ENCODE assay signal across 8 cellular contexts in genomic region chr19:44051654-44052402, GRCh38. TPM values are rescaled to one million over a fixed set of nuclear protein-coding genes. Genes with fewer than 3 reads are reported as not detected.
A peak's percentile ranks its signal among the peaks of the same experiment; 100 is the strongest.
DNase-seq lines count a peak whose midpoint lies in the region; TF ChIP-seq lines count a peak whose summit lies in the region.

TSS of gene ZNF223 (plus strand) at chr19:44052036. CDS start at chr19:44055177, 3,141 bp downstream.

- peaks cover 16% of the 10 kb centered on the region; the same call in 1 of the 2 replicates for H3K27me3 ChIP-seq in ACC112 (ENCODE audit: insufficient read depth, low read length)
- peaks cover 12% of the 10 kb centered on the region for H3K27me3 ChIP-seq in adipocyte (replicated peaks; ENCODE audit: control insufficient read depth, insufficient read depth, low read length)
- peaks cover 29% of the 10 kb centered on the region for H3K27me3 ChIP-seq in neutrophil

- peaks cover 3% of the 10 kb centered on the region for H3K4me1 ChIP-seq in ACC112 (ENCODE audit: control insufficient read depth, insufficient read depth, low read length, unreplicated experiment)
- peaks cover 15% of the 10 kb centered on the region for H3K4me1 ChIP-seq in adipocyte (ENCODE audit: control insufficient read depth, insufficient read depth, low read length)
- peaks cover 20 to 21% of the 10 kb centered on the region in 2 experiments for H3K4me1 ChIP-seq in neutrophil (ENCODE audit: control insufficient read depth in 1 of 2, insufficient read depth in 1 of 2, low read depth in 1 of 2, low read length in 1 of 2)

- H3K4me3 ChIP-seq in ACC112 (ENCODE audit: low read depth, low read length) (peak within 1 kb of the TSS; percentile 85), NB4 (ENCODE audit: low read depth, low read length) (peak within 1 kb of the TSS; percentile 82), adipocyte (ENCODE audit: low read length) (peak within 1 kb of the TSS; percentile 100), neutrophil (ENCODE audit: low read depth in 1 of 2, low read length in 1 of 2) (peak within 1 kb of the TSS; percentile 63 to 80)

- TF ChIP-seq CTCF in NB4 (IDR thresholded peaks at IDR 0.05; ENCODE audit: low read depth, low read length): no peak
- TF ChIP-seq CTCF in glutamatergic neuron (IDR thresholded peaks at IDR 0.05; ENCODE audit: partially characterized antibody, unreplicated experiment): no peak
- TF ChIP-seq CTCF in neutrophil (IDR thresholded peaks at IDR 0.05): no peak

- peaks cover 5% of the 10 kb centered on the region for H3K79me2 ChIP-seq in ACC112 (ENCODE audit: control insufficient read depth, insufficient read depth, low read length, unreplicated experiment)

- peak within 1 kb of the TSS; percentile 87 for H3K27ac Mint-ChIP-seq in glutamatergic neuron (ENCODE audit: unreplicated experiment)

- H3K27me3 Mint-ChIP-seq in glutamatergic neuron (ENCODE audit: unreplicated experiment): no peaks in the 10 kb centered on the region

- no peaks in the 10 kb centered on the region for H3K4me1 Mint-ChIP-seq in glutamatergic neuron (ENCODE audit: low read depth, unreplicated experiment)

- DNase-seq in GM19238 (ENCODE audit: insufficient read length, low spot score): peak; percentile 68
- peak; percentile 84 for DNase-seq in NB4 (ENCODE audit: low read depth)
- peak; percentile 40 to 86 for DNase-seq in SW 1271 (lab: John Stamatoyannopoulos, UW)
- DNase-seq in adipocyte (ENCODE audit: low read depth): peak; percentile 96
- DNase-seq in glutamatergic neuron: peak; percentile 94
- peak; percentile 100 for DNase-seq in superior temporal gyrus (ENCODE audit: extremely low spot score)

- H2AFZ ChIP-seq in ACC112 (ENCODE audit: low read length, unreplicated experiment): peak within 1 kb of the TSS; percentile 99

- TF ChIP-seq POLR2A in NB4 (IDR thresholded peaks at IDR 0.05; ENCODE audit: extremely low read depth, insufficient read length): no peak

- H3K9me3 ChIP-seq in adipocyte (ENCODE audit: control insufficient read depth, low read length) (peaks cover 9% of the 10 kb centered on the region), neutrophil (peaks cover 4% of the 10 kb centered on the region)

- H3K9ac ChIP-seq in adipocyte (ENCODE audit: low read length): peak within 1 kb of the TSS; percentile 94

- H3K36me3 ChIP-seq in ACC112 (ENCODE audit: insufficient read depth, low read length): peaks cover 7% of the 10 kb centered on the region
- H3K36me3 ChIP-seq in adipocyte (ENCODE audit: control insufficient read depth, insufficient read depth, low read length, severe bottlenecking): peaks cover 6% of the 10 kb centered on the region
- H3K36me3 ChIP-seq in neutrophil: no peaks in the 10 kb centered on the region

- H3K27ac ChIP-seq in ACC112 (ENCODE audit: low read depth, low read length): no peak within 1 kb of the TSS
- H3K27ac ChIP-seq in neutrophil: peak within 1 kb of the TSS; percentile 19

- H3K36me3 Mint-ChIP-seq in glutamatergic neuron (ENCODE audit: unreplicated experiment): peaks cover 21% of the 10 kb centered on the region

- H3K9me3 Mint-ChIP-seq in glutamatergic neuron (ENCODE audit: unreplicated experiment): peaks cover 5% of the 10 kb centered on the region

- peak within 1 kb of the TSS; percentile 100 for H3K4me3 Mint-ChIP-seq in glutamatergic neuron (ENCODE audit: unreplicated experiment)

RNA-seq across cellular contexts. Expression of gene ZNF223, which starts in this region (rescaled TPM):
- 7.6 TPM for total RNA-seq in glutamatergic neuron (ENCODE audit: unreplicated experiment)
